In the genomic region with DNA sequence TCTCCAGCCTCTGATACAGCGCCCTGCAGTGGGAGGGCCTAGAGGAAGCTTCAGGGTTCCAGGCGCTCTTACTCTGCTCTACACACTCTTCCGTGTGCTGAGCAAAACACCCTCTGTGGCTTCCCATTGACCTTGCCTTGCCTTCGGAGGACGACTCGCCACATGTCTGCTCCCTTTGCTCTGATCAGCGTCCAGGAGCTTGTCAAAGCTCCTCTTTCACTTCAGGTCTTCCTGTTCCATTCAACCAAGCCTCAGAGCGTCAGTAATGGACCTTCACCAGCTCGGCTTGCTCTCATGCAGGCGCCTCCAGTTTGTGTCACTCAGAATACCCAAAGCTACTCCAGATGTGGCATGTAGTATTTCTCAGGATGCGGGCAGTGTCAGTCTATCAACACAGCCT, we compare ENCODE assay signal across 13 cellular contexts.
DNase-seq lines count a peak whose midpoint lies in the region; ATAC-seq lines count a peak whose summit lies in the region.
"Had no signal": no experiment of that assay in that cellular context is flagged by ENCODE, and none has a peak within 500 bp of the region (broad histone marks: within the 10 kb centered on the region; RNA-seq: fewer than 3 reads in every experiment).

No MANE protein-coding gene starts in this region.

- no peak for DNase-seq in activated T-cell treated with anti-CD3 and anti-CD28 coated beads, Interleukin-2, amount 50 U/mL, for 72 hours
- no peak for DNase-seq in activated T-cell treated with anti-CD3 and anti-CD28 coated beads, Interleukin-2, amount 50 U/mL, for 48 hours
- DNase-seq in T-cell (no peak), left ventricle myocardium superior (no peak), left colon (no peak), CD1c-positive myeloid dendritic cell (ENCODE audit: extremely low spot score) (no peak)
- DNase-seq: BE2C, GF-D8, KG1, OCI-M1 had no signal

- ATAC-seq in activated T-cell treated with anti-CD3 and anti-CD28 coated beads, Interleukin-2, amount 50 U/mL, for 72 hours (replicated peaks in 1 of 2) = peak in 1 of 2 donors; percentile 42
- ATAC-seq in T-cell (replicated peaks in 1 of 4) (no peak), left ventricle myocardium superior (peak; percentile 70), HG03521 (IDR thresholded peaks at IDR 0.05; ENCODE audit: unreplicated experiment) (no peak), left colon (no peak)

- CTCF ChIA-PET in T-cell (lab: Charles Lee) = interaction anchor here in 1 of 2 donors (0.9 kb wide), 1 partner anchor 37 kb away, joined by 3 read pairs; no protein-coding TSS in a partner anchor

- peaks cover 39% of the 10 kb centered on the region for H3K36me3 ChIP-seq in thymus (ENCODE audit: control insufficient read depth, insufficient read depth)
- H3K36me3 ChIP-seq: cardiac muscle cell had no signal

- H3K27ac Mint-ChIP-seq in activated T-cell treated with anti-CD3 and anti-CD28 coated beads, Interleukin-2, amount 50 U/mL, for 72 hours = peak overlapping the region; percentile 89
- peak overlapping the region; percentile 70 to 78 for H3K27ac Mint-ChIP-seq in T-cell

- H3K9me3 ChIP-seq in thymus (ENCODE audit: control insufficient read depth) = no peaks in the 10 kb centered on the region
- H3K9me3 ChIP-seq: BE2C had no signal

- 89% methylated on average over 11 of the region's 11 CpGs for WGBS in thymus

- intact Hi-C loops in left ventricle myocardium superior (cut with micrococcal nuclease) = no loop called here
- intact Hi-C loops in left colon (cut with DNase I, micrococcal nuclease) = no loop called here

- H3K27me3 ChIP-seq in thymus (ENCODE audit: control insufficient read depth, insufficient read depth) = no peaks in the 10 kb centered on the region
- H3K27me3 ChIP-seq: BE2C, cardiac muscle cell had no signal

- no peak overlapping the region for H3K4me3 ChIP-seq in thymus (ENCODE audit: low read length)
- H3K4me3 ChIP-seq: cardiac muscle cell had no signal

- POLR2A ChIA-PET in T-cell (lab: Charles Lee) = interaction anchor here (0.6 to 1.2 kb wide), 3 partner anchors 26 to 323 kb away, joined by 3 read pairs; no protein-coding TSS in a partner anchor

- H3K36me3 Mint-ChIP-seq in activated T-cell treated with anti-CD3 and anti-CD28 coated beads, Interleukin-2, amount 50 U/mL, for 72 hours (ENCODE audit: insufficient read depth in 2 of 2) = peaks cover 37 to 73% of the 10 kb centered on the region in 2 donors
- peaks cover 81% of the 10 kb centered on the region for H3K36me3 Mint-ChIP-seq in T-cell

- peaks cover 82% of the 10 kb centered on the region for H3K4me1 Mint-ChIP-seq in activated T-cell treated with anti-CD3 and anti-CD28 coated beads, Interleukin-2, amount 50 U/mL, for 72 hours (ENCODE audit: low read depth)
- peaks cover 54 to 81% (median 80%) of the 10 kb centered on the region in 3 donors for H3K4me1 Mint-ChIP-seq in T-cell

- H3K9me3 Mint-ChIP-seq in activated T-cell treated with anti-CD3 and anti-CD28 coated beads, Interleukin-2, amount 50 U/mL, for 72 hours = peaks cover 0 to 4% of the 10 kb centered on the region in 2 donors
- no peaks in the 10 kb centered on the region for H3K9me3 Mint-ChIP-seq in T-cell

- H3K27me3 Mint-ChIP-seq in activated T-cell treated with anti-CD3 and anti-CD28 coated beads, Interleukin-2, amount 50 U/mL, for 72 hours (ENCODE audit: low read depth) = no peaks in the 10 kb centered on the region
- H3K27me3 Mint-ChIP-seq in T-cell = no peaks in the 10 kb centered on the region

- H3K4me3 Mint-ChIP-seq in activated T-cell treated with anti-CD3 and anti-CD28 coated beads, Interleukin-2, amount 50 U/mL, for 72 hours = peak overlapping the region in 1 of 2 donors; percentile 53
- H3K4me3 Mint-ChIP-seq in T-cell = no peak overlapping the region

- peaks cover 4% of the 10 kb centered on the region for H3K4me1 ChIP-seq in thymus (ENCODE audit: control insufficient read depth, insufficient read depth, low read length)

- H3K27ac ChIP-seq in thymus (ENCODE audit: low read depth) = peak overlapping the region; percentile 49
- H3K27ac ChIP-seq: cardiac muscle cell had no signal
